8 cellular contexts compared by ENCODE assay signal in genomic region chr7:98294798-98295382, GRCh38. TPM values are rescaled to one million over a fixed set of nuclear protein-coding genes. Genes with fewer than 3 reads are reported as not detected.
DNase-seq lines count a peak whose midpoint lies in the region; ATAC-seq and TF ChIP-seq lines count a peak whose summit lies in the region.

No MANE protein-coding gene starts in this region.

- TF ChIP-seq POLR2A in adrenal gland (IDR thresholded peaks at IDR 0.05), result no peak

- H3K4me1 ChIP-seq in adrenal gland (replicated peaks in 1 of 2), result no peaks in the 10 kb centered on the region

- H3K4me3 ChIP-seq in adrenal gland, result no peak overlapping the region

- no peaks in the 10 kb centered on the region for H3K27me3 ChIP-seq in adrenal gland

- TF ChIP-seq CTCF in adrenal gland (IDR thresholded peaks at IDR 0.05), result peak; percentile 54 to 73 (median 68)

- H3K4me1 Mint-ChIP-seq in stimulated activated naive CD8-positive, alpha-beta T cell treated with anti-CD3 and anti-CD28 coated beads, Interleukin-15, amount 100 ng/mL, for 72 hours, result no peaks in the 10 kb centered on the region

- no peaks in the 10 kb centered on the region for H3K9me3 ChIP-seq in adrenal gland (replicated peaks in 1 of 3)

- DNase-seq in stimulated activated CD4-positive, alpha-beta T cell treated with anti-CD3 and anti-CD28 coated beads, Interleukin-12 subunit alpha, Interleukin-12 subunit beta, amount 100 ng/mL, for 4 hours, result peak; percentile 19
- no peak for DNase-seq in stimulated activated CD4-positive, alpha-beta T cell treated with anti-CD3 and anti-CD28 coated beads, Interleukin-4, amount 100 ng/mL, for 4 hours
- DNase-seq in NCI-H460 (ENCODE audit: extremely low read depth, low read depth) (peak; percentile 68), adrenal gland (peak in 6 of 7 donors; percentile 67 to 76 (median 74)), iPS-NIHi7 (ENCODE audit: extremely low spot score) (peak; percentile 91), activated gamma-delta T cell (lab: John Stamatoyannopoulos, UW) (no peak)
- DNase-seq in stimulated activated naive CD8-positive, alpha-beta T cell treated with anti-CD3 and anti-CD28 coated beads, Interleukin-15, amount 100 ng/mL, for 72 hours, result peak in 1 of 2 donors; percentile 37

- intact Hi-C loops in adrenal gland (cut with DNase I), result loop anchor here (2.0 to 5.0 kb wide), 2 partner anchors 106 to 107 kb away; partner anchors contain the start of gene BAIAP2L1 (in 2 of the 2)

- H3K27ac Mint-ChIP-seq in stimulated activated naive CD8-positive, alpha-beta T cell treated with anti-CD3 and anti-CD28 coated beads, Interleukin-15, amount 100 ng/mL, for 72 hours, result peak overlapping the region in 1 of 2 donors; percentile 13

- H3K27me3 Mint-ChIP-seq in stimulated activated naive CD8-positive, alpha-beta T cell treated with anti-CD3 and anti-CD28 coated beads, Interleukin-15, amount 100 ng/mL, for 72 hours, result no peaks in the 10 kb centered on the region

- ATAC-seq in HG03066 (IDR thresholded peaks at IDR 0.05; ENCODE audit: low read depth, unreplicated experiment), result peak; percentile 60
- ATAC-seq in stimulated activated naive CD8-positive, alpha-beta T cell treated with anti-CD3 and anti-CD28 coated beads, Interleukin-15, amount 100 ng/mL, for 72 hours, result peak; percentile 79

- no peaks in the 10 kb centered on the region for H3K9me3 Mint-ChIP-seq in stimulated activated naive CD8-positive, alpha-beta T cell treated with anti-CD3 and anti-CD28 coated beads, Interleukin-15, amount 100 ng/mL, for 72 hours

- WGBS in adrenal gland, 4 donors, result 39 to 44% (median 43%) methylated on average over 2 to 14 of the region's 14 CpGs

- H3K36me3 ChIP-seq in adrenal gland (replicated peaks in 1 of 2), result peaks cover 0 to 32% of the 10 kb centered on the region in 2 donors

- no peak overlapping the region for H3K4me3 Mint-ChIP-seq in stimulated activated naive CD8-positive, alpha-beta T cell treated with anti-CD3 and anti-CD28 coated beads, Interleukin-15, amount 100 ng/mL, for 72 hours

- H3K27ac ChIP-seq in adrenal gland, result peak overlapping the region in 2 of 5 donors; percentile 3 to 22

RNA-seq across cellular contexts. Expression of gene BRI3, which starts 13.4 kb away (rescaled TPM):
- total RNA-seq in NCI-H460 (2014; rRNA removed; shearing (Covaris generic)), result 82.3 and 84.1 TPM in 2 replicates
- 13.8 and 42.3 TPM in 2 replicates for polyA plus RNA-seq in NCI-H460 (2014; cell fraction: nucleus; rRNA removed)
- total RNA-seq in adrenal gland, result 100 to 1,000 TPM in 7 of 8 donors, 10 to 100 TPM in 1; 50.2 to 379 (median 209) TPM
- 100 to 1,000 TPM; 165 to 204 (median 200) TPM for polyA plus RNA-seq in adrenal gland

RNA-seq across cellular contexts. Expression of gene TECPR1, which starts 42.9 kb away (rescaled TPM):
- 8.8 and 10.5 TPM in 2 replicates for total RNA-seq in NCI-H460 (2014; rRNA removed; shearing (Covaris generic))
- 30.2 and 47.5 TPM in 2 replicates for polyA plus RNA-seq in NCI-H460 (2014; cell fraction: nucleus; rRNA removed)
- total RNA-seq in adrenal gland, result 10 to 100 TPM; 10.9 to 35.0 (median 20.4) TPM
- polyA plus RNA-seq in adrenal gland, result 10 to 100 TPM in 2 of 3 donors, 1 to 10 TPM in 1; 6.2 to 36.4 (median 12.3) TPM

Comparison
In these comparisons a context has a peak if more than half of its experiments do, and no peak if none do; other contexts are left out.
1. DNase-seq: peak in stimulated activated CD4-positive, alpha-beta T cell treated with anti-CD3 and anti-CD28 coated beads, Interleukin-12 subunit alpha, Interleukin-12 subunit beta, amount 100 ng/mL, for 4 hours (single experiment), NCI-H460 (single experiment), adrenal gland (6 of 7) and iPS-NIHi7 (single experiment); none in stimulated activated CD4-positive, alpha-beta T cell treated with anti-CD3 and anti-CD28 coated beads, Interleukin-4, amount 100 ng/mL, for 4 hours (0 of 2) and activated gamma-delta T cell (single experiment).